ENCODE assay signal across 8 cellular contexts in genomic region chr16:58197314-58198012, GRCh38. TPM values are rescaled to one million over a fixed set of nuclear protein-coding genes. Genes with fewer than 3 reads are reported as not detected.
DNase-seq lines count a peak whose midpoint lies in the region; ATAC-seq and TF ChIP-seq lines count a peak whose summit lies in the region.

No MANE protein-coding gene starts in this region.

- H3K36me3 ChIP-seq in KMS-11 (ENCODE audit: insufficient read depth) (peaks cover 8% of the 10 kb centered on the region; the same call in 1 of the 2 replicates), brain microvascular endothelial cell (replicated peaks) (peaks cover 18% of the 10 kb centered on the region), upper lobe of left lung (peaks cover 4 to 39% (median 12%) of the 10 kb centered on the region in 4 donors)

- CTCF ChIA-PET in Calu3 (lab: Charles Lee), result interaction anchor here (1.6 kb wide), 1 partner anchor 290 kb away, joined by 4 read pairs; no protein-coding TSS in a partner anchor

- peaks cover 21% of the 10 kb centered on the region for H3K4me1 Mint-ChIP-seq in Calu3 (ENCODE audit: low read depth, unreplicated experiment)

- intact Hi-C loops in Calu3 (cut with micrococcal nuclease; ENCODE audit: unreplicated experiment) (loop anchor here (10.0 kb wide), 1 partner anchor 107 kb away; no protein-coding TSS in a partner anchor), lower leg skin (cut with DNase I; ENCODE audit: low total_unique reads) (no loop called here)

- DNase-seq in Calu3 (peak; percentile 17), brain microvascular endothelial cell (no peak), lower leg skin (ENCODE audit: low spot score in 2 of 2) (no peak), upper lobe of left lung (peak in 1 of 2 donors; percentile 86), NCI-H510A treated with DMSO at 0.1 percent for 48 hours (lab: John Stamatoyannopoulos, UW) (no peak)

- no TSS peak for BruUV-seq in Calu3 (replicated peaks; lab: Mats Ljungman, UMichigan)

- no peaks in the 10 kb centered on the region for H3K9me3 ChIP-seq in upper lobe of left lung

- H3K27me3 ChIP-seq in KMS-11 (ENCODE audit: insufficient read depth, low read depth), result no peaks in the 10 kb centered on the region
- no peaks in the 10 kb centered on the region for H3K27me3 ChIP-seq in brain microvascular endothelial cell (replicated peaks)
- no peaks in the 10 kb centered on the region for H3K27me3 ChIP-seq in upper lobe of left lung

- ATAC-seq in GM21423 (IDR thresholded peaks at IDR 0.05; ENCODE audit: unreplicated experiment), result peak; percentile 15
- peak in 1 of 2 donors; percentile 31 for ATAC-seq in upper lobe of left lung (ENCODE audit: low FRiP score in 2 of 2)
- ATAC-seq in GM21447 (IDR thresholded peaks at IDR 0.05; ENCODE audit: unreplicated experiment), result no peak

- H3K4me3 Mint-ChIP-seq in Calu3 (ENCODE audit: low read depth, unreplicated experiment), result peak overlapping the region; percentile 93

- TF ChIP-seq EP300 in upper lobe of left lung (IDR thresholded peaks at IDR 0.05), result no peak

- H3K36me3 Mint-ChIP-seq in Calu3 (ENCODE audit: insufficient read depth, unreplicated experiment), result peaks cover 45% of the 10 kb centered on the region

- peaks cover 24% of the 10 kb centered on the region for H3K79me2 ChIP-seq in KMS-11 (ENCODE audit: insufficient read depth, low read depth)

- H3K9ac ChIP-seq in KMS-11, result peak overlapping the region; percentile 68; the same call in 1 of the 2 replicates

- in situ Hi-C loops in brain microvascular endothelial cell (cut with HindIII; ENCODE audit: low pct_ligation_motif_present, low sequenced_read_pairs), result no loop called here

- 1% methylated on average over 36 to 38 of the region's 97 CpGs for WGBS in lower leg skin, 2 donors
- 0% methylated on average over 6 to 30 of the region's 97 CpGs for WGBS in upper lobe of left lung, 2 donors

- TF ChIP-seq POLR2A in lower leg skin (IDR thresholded peaks at IDR 0.05) (no peak), upper lobe of left lung (IDR thresholded peaks at IDR 0.05) (no peak)

- TF ChIP-seq CTCF in Calu3 (IDR thresholded peaks at IDR 0.05; ENCODE audit: unreplicated experiment) (no peak), KMS-11 (conservative IDR thresholded peaks at IDR 0.05; ENCODE audit: low read depth, low read length) (no peak), brain microvascular endothelial cell (IDR thresholded peaks at IDR 0.05; ENCODE audit: low read depth, low read length, missing control alignments) (no peak), lower leg skin (IDR thresholded peaks at IDR 0.05) (no peak), upper lobe of left lung (IDR thresholded peaks at IDR 0.05) (no peak)

- H3K27ac ChIP-seq in KMS-11, result no peak overlapping the region
- no peak overlapping the region for H3K27ac ChIP-seq in brain microvascular endothelial cell
- H3K27ac ChIP-seq in upper lobe of left lung, result peak overlapping the region in 3 of 4 donors; percentile 17 to 80 (median 48)

- peak overlapping the region; percentile 93 for H3K4me2 ChIP-seq in KMS-11

- peak overlapping the region; percentile 57 for H3K27ac Mint-ChIP-seq in Calu3 (ENCODE audit: unreplicated experiment)

- peak overlapping the region; percentile 30; the same call in 1 of the 2 replicates for H2AFZ ChIP-seq in KMS-11 (ENCODE audit: low read depth)

- peaks cover 20% of the 10 kb centered on the region for H3K4me1 ChIP-seq in KMS-11 (ENCODE audit: low read depth, poor library complexity, severe bottlenecking)
- H3K4me1 ChIP-seq in upper lobe of left lung, result peaks cover 15 to 27% (median 19%) of the 10 kb centered on the region in 4 donors

- H3K4me3 ChIP-seq in KMS-11 (IDR thresholded peaks at IDR 0.05; ENCODE audit: insufficient read depth, low read depth, low read length), result no peak overlapping the region
- H3K4me3 ChIP-seq in brain microvascular endothelial cell (ENCODE audit: low read depth, low read length), result peak overlapping the region; percentile 74
- H3K4me3 ChIP-seq in lower leg skin (ENCODE audit: low read depth, poor library complexity, severe bottlenecking), result peak overlapping the region; percentile 43
- peak overlapping the region; percentile 86 to 95 (median 90) for H3K4me3 ChIP-seq in upper lobe of left lung

- no peaks in the 10 kb centered on the region for H3K9me3 Mint-ChIP-seq in Calu3 (ENCODE audit: low read depth, unreplicated experiment)

- peaks cover 41% of the 10 kb centered on the region for H3K27me3 Mint-ChIP-seq in Calu3 (ENCODE audit: unreplicated experiment)

- H4K20me1 ChIP-seq in KMS-11 (ENCODE audit: insufficient read depth), result no peaks in the 10 kb centered on the region

RNA-seq across cellular contexts. Expression of gene CSNK2A2, which starts 0.4 kb away (rescaled TPM):
- total RNA-seq in Calu3 (2022) (81.6 and 85.9 TPM in 2 replicates), lower leg skin (100 to 1,000 TPM; 112 to 159 (median 141) TPM), upper lobe of left lung (10 to 100 TPM; 34.7 to 73.9 (median 46.1) TPM)

Comparison
In these comparisons a context has a peak if more than half of its experiments do, and no peak if none do; other contexts are left out.
1. H3K27ac ChIP-seq: peak in upper lobe of left lung (3 of 4); none in KMS-11 (single experiment) and brain microvascular endothelial cell (single experiment).